Comparison of ENCODE assay signal across 8 cellular contexts in the genomic region with DNA sequence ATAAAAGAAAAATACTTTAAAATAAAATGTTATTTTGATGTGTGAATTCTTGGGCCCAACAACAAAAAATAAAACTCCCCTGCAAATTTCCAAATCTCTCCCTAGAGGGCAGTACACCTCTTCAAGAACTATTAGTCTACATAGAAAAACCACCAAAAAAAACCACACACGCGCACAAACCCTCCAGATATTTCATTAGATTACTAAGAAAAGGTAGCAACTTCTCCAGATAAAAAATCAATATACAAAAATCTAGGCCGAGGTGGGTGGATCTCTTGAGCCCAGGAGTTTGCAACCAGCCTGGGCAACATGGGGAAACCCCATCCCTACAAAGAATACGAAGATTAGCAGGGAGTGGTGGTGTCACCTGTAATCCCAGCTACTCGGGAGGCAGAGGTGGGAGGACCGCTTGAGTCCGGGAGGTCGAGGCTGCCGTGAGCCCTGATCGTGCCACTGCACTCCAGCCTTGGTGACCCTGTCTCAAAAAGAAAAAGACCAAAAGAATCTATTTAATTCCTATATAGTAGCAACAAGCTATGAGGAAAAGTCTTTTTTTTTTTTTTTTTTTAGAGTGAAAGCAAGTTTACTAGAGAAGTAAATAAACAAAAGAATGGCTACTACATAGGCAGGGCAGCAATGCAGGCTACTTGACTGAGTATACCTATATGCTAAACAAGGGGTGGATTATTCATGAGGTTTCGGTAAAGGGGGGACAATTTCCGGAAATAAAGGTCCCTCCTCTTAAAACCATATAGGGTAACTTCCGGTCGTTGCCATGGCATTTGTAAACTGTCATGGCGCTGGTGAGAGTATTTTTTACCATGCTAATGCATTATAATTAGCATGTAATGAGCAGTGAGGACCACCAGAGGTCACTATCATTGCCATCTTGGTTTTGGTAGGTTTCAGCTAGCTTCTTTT. TPM values are rescaled to one million over a fixed set of nuclear protein-coding genes. Genes with fewer than 3 reads are reported as not detected.
DNase-seq lines count a peak whose midpoint lies in the region; ATAC-seq, FAIRE-seq and TF ChIP-seq lines count a peak whose summit lies in the region.

No MANE protein-coding gene starts in this region.

- in situ Hi-C loops in SK-MEL-5 (cut with HindIII; ENCODE audit: low pct_unique_long_range_greater_than_20kb, low sequenced_read_pairs), result no loop called here

- peak overlapping the region; percentile 9 for H3K27ac Mint-ChIP-seq in activated naive CD8-positive, alpha-beta T cell treated with anti-CD3 and anti-CD28 coated beads for 36 hours

- POLR2A ChIA-PET in HEK293 (lab: Yijun Ruan, JAX), result interaction anchor here (0.6 to 1.4 kb wide), 5 partner anchors 19 to 532 kb away, joined by 3 to 4 read pairs (median 4); a partner anchor contains a TSS

- CTCF ChIA-PET in HEK293 (lab: Yijun Ruan, JAX), result interaction anchor here (0.6 to 4.4 kb wide), 34 partner anchors 10 to 1517 kb away, joined by 3 to 61 read pairs (median 3); a partner anchor contains a TSS

- peak; percentile 75 for DNase-seq in GM03348 (ENCODE audit: low spot score)
- DNase-seq in MV-4-11 (lab: John Stamatoyannopoulos, UW), result peak; percentile 94
- DNase-seq in SK-MEL-5 (ENCODE audit: low read depth, low spot score), result peak; percentile 95
- DNase-seq in activated naive CD8-positive, alpha-beta T cell treated with anti-CD3 and anti-CD28 coated beads for 36 hours, result peak; percentile 71
- no peak for DNase-seq in Right ventricle myocardium superior
- DNase-seq in pancreas, result peak in 3 of 6 donors; percentile 81 to 86 (median 84)

- intact Hi-C loops in Right ventricle myocardium superior (cut with DNase I), result loop anchor here (2.0 kb wide), 1 partner anchor 44 kb away; no protein-coding TSS in a partner anchor
- intact Hi-C loops in pancreas (cut with DNase I), result loop anchor here in 1 of 3 donors (5.0 to 10.0 kb wide), 3 partner anchors 65 to 232 kb away; no protein-coding TSS in a partner anchor

- peaks cover 10% of the 10 kb centered on the region for H3K4me1 Mint-ChIP-seq in activated naive CD8-positive, alpha-beta T cell treated with anti-CD3 and anti-CD28 coated beads for 36 hours

- H3K27ac ChIP-seq in HEK293 (ENCODE audit: extremely low read depth, low read depth, low read length), result no peak overlapping the region
- peak overlapping the region in 2 of 4 donors; percentile 50 to 76 for H3K27ac ChIP-seq in pancreas
- H3K27ac ChIP-seq in urinary bladder (ENCODE audit: low read depth), result no peak overlapping the region

- H3K4me3 ChIP-seq in HEK293 (ENCODE audit: low read depth, low read length) (peak overlapping the region; percentile 36), pancreas (peak overlapping the region in 3 of 4 donors; percentile 20 to 44 (median 24)), urinary bladder (ENCODE audit: low read depth, low read length) (peak overlapping the region; percentile 24)

- H3K27me3 ChIP-seq in pancreas, result peaks cover 0 to 3% (median 0%) of the 10 kb centered on the region in 4 donors

- H3K4me1 ChIP-seq in HEK293 (ENCODE audit: control insufficient read depth, insufficient read depth, low read length) (no peaks in the 10 kb centered on the region), pancreas (no peaks in the 10 kb centered on the region), urinary bladder (ENCODE audit: insufficient read depth) (no peaks in the 10 kb centered on the region)

- no peaks in the 10 kb centered on the region for H3K9me3 Mint-ChIP-seq in activated naive CD8-positive, alpha-beta T cell treated with anti-CD3 and anti-CD28 coated beads for 36 hours

- H3K36me3 ChIP-seq in HEK293 (ENCODE audit: control insufficient read depth in 2 of 2, insufficient read depth in 1 of 2, low read length in 2 of 2), result no peaks in the 10 kb centered on the region
- no peaks in the 10 kb centered on the region for H3K36me3 ChIP-seq in pancreas
- H3K36me3 ChIP-seq in urinary bladder (ENCODE audit: insufficient read depth), result no peaks in the 10 kb centered on the region

- peaks cover 27% of the 10 kb centered on the region for H3K27me3 Mint-ChIP-seq in activated naive CD8-positive, alpha-beta T cell treated with anti-CD3 and anti-CD28 coated beads for 36 hours

- peak; percentile 96 for FAIRE-seq in pancreas (lab: Jason Lieb, UNC)

- peak; percentile 54 for TF ChIP-seq CTCF in HEK293 (tag by site-specific recombination; IDR thresholded peaks at IDR 0.05)
- peak; percentile 59 to 73 (median 70) for TF ChIP-seq CTCF in pancreas (IDR thresholded peaks at IDR 0.05)

- no peaks in the 10 kb centered on the region for H3K36me3 Mint-ChIP-seq in activated naive CD8-positive, alpha-beta T cell treated with anti-CD3 and anti-CD28 coated beads for 36 hours

- no peaks in the 10 kb centered on the region for H3K9me3 ChIP-seq in HEK293 (ENCODE audit: control insufficient read depth, insufficient read depth, low read depth, low read length)
- H3K9me3 ChIP-seq in pancreas, result no peaks in the 10 kb centered on the region

- peak overlapping the region; percentile 64 for H3K4me3 Mint-ChIP-seq in activated naive CD8-positive, alpha-beta T cell treated with anti-CD3 and anti-CD28 coated beads for 36 hours

- WGBS in pancreas, 2 donors, result 7 to 9% methylated on average over 15 of the region's 15 CpGs
- 8% methylated on average over 15 of the region's 15 CpGs for WGBS in urinary bladder

- ATAC-seq in Right ventricle myocardium superior (ENCODE audit: poor library complexity), result peak; percentile 96
- ATAC-seq in pancreas, result peak; percentile 89 to 93 (median 90)

TF ChIP-seq in HEK293, 187 proteins besides CTCF, POLR2A, EP300 and RAD21 (continues in another document):
- TF ChIP-seq, protein P1, sequence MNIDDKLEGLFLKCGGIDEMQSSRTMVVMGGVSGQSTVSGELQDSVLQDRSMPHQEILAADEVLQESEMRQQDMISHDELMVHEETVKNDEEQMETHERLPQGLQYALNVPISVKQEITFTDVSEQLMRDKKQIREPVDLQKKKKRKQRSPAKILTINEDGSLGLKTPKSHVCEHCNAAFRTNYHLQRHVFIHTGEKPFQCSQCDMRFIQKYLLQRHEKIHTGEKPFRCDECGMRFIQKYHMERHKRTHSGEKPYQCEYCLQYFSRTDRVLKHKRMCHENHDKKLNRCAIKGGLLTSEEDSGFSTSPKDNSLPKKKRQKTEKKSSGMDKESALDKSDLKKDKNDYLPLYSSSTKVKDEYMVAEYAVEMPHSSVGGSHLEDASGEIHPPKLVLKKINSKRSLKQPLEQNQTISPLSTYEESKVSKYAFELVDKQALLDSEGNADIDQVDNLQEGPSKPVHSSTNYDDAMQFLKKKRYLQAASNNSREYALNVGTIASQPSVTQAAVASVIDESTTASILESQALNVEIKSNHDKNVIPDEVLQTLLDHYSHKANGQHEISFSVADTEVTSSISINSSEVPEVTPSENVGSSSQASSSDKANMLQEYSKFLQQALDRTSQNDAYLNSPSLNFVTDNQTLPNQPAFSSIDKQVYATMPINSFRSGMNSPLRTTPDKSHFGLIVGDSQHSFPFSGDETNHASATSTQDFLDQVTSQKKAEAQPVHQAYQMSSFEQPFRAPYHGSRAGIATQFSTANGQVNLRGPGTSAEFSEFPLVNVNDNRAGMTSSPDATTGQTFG (tag by site-specific recombination; IDR thresholded peaks at IDR 0.05; ENCODE audit: borderline replicate concordance), result no peak
- no peak for TF ChIP-seq ZNF202 (tag by site-specific recombination; IDR thresholded peaks at IDR 0.05; ENCODE audit: borderline replicate concordance)
- peak; percentile 67 for TF ChIP-seq ZNF341 (tag by site-specific recombination; IDR thresholded peaks at IDR 0.05; ENCODE audit: low read depth)
- no peak for TF ChIP-seq ZNF791 (tag by site-specific recombination; IDR thresholded peaks at IDR 0.05)
- no peak for TF ChIP-seq OVOL3 (tag by site-specific recombination; IDR thresholded peaks at IDR 0.05)
- no peak for TF ChIP-seq ZNF292 (tag by site-specific recombination; IDR thresholded peaks at IDR 0.05; ENCODE audit: borderline replicate concordance, low read depth)
- TF ChIP-seq SCRT2 (tag by site-specific recombination; IDR thresholded peaks at IDR 0.05), result 0 out of 2 replicates have a peak, but pooled peaks have one; percentile 28
- 0 out of 2 replicates have a peak, but pooled peaks have one; percentile 40 for TF ChIP-seq YY1 (tag by site-specific recombination; IDR thresholded peaks at IDR 0.05)

RNA-seq across cellular contexts. Expression of a gene that starts 13.1 kb away (rescaled TPM):
- not detected in 2 replicates for total RNA-seq in SK-MEL-5 (2014; rRNA removed; shearing (Covaris generic))
- not detected in 2 replicates for polyA plus RNA-seq in SK-MEL-5 (2015; cell fraction: cytosol; rRNA removed)
- polyA plus RNA-seq in SK-MEL-5 (2015; cell fraction: nucleus; rRNA removed), result not detected in 2 replicates
- total RNA-seq in activated naive CD8-positive, alpha-beta T cell treated with anti-CD3 and anti-CD28 coated beads for 36 hours, result not detected
- total RNA-seq in Right ventricle myocardium superior, result not detected
- under 1 TPM in 1 of 6 donors, not detected in 5; 0.85 TPM for total RNA-seq in pancreas
- not detected for polyA plus RNA-seq in pancreas
- total RNA-seq in urinary bladder, result not detected
- polyA plus RNA-seq in urinary bladder, result not detected

RNA-seq across cellular contexts. Expression of a gene that starts 19.5 kb away (rescaled TPM):
- 1.7 and 2.4 TPM in 2 replicates for total RNA-seq in SK-MEL-5 (2014; rRNA removed; shearing (Covaris generic))
- polyA plus RNA-seq in SK-MEL-5 (2015; cell fraction: cytosol; rRNA removed), result 4.7 and 6.7 TPM in 2 replicates
- 8.4 and 8.7 TPM in 2 replicates for polyA plus RNA-seq in SK-MEL-5 (2015; cell fraction: nucleus; rRNA removed)
- total RNA-seq in activated naive CD8-positive, alpha-beta T cell treated with anti-CD3 and anti-CD28 coated beads for 36 hours, result 1 to 10 TPM; 2.2 to 2.4 TPM
- 2.6 TPM for total RNA-seq in Right ventricle myocardium superior
- total RNA-seq in pancreas, result 10 to 100 TPM in 2 of 6 donors, 1 to 10 TPM in 4; 3.3 to 11.0 (median 7.3) TPM
- polyA plus RNA-seq in pancreas, result 1 to 10 TPM; 3.7 to 4.0 TPM
- total RNA-seq in urinary bladder, result 17.8 TPM
- 14.8 TPM for polyA plus RNA-seq in urinary bladder

RNA-seq across cellular contexts. Expression of a gene that starts 55.4 kb away (rescaled TPM):
- total RNA-seq in SK-MEL-5 (2014; rRNA removed; shearing (Covaris generic)), result not detected in 2 replicates
- not detected in 2 replicates for polyA plus RNA-seq in SK-MEL-5 (2015; cell fraction: cytosol; rRNA removed)
- polyA plus RNA-seq in SK-MEL-5 (2015; cell fraction: nucleus; rRNA removed), result not detected in 2 replicates
- total RNA-seq in activated naive CD8-positive, alpha-beta T cell treated with anti-CD3 and anti-CD28 coated beads for 36 hours, result not detected
- not detected for total RNA-seq in Right ventricle myocardium superior
- total RNA-seq in pancreas, result under 1 TPM in 2 of 6 donors, not detected in 4; 0.69 to 0.78 TPM
- under 1 TPM in 1 of 2 donors, not detected in 1; 0.61 TPM for polyA plus RNA-seq in pancreas
- not detected for total RNA-seq in urinary bladder
- polyA plus RNA-seq in urinary bladder, result not detected
